In the genomic region with DNA sequence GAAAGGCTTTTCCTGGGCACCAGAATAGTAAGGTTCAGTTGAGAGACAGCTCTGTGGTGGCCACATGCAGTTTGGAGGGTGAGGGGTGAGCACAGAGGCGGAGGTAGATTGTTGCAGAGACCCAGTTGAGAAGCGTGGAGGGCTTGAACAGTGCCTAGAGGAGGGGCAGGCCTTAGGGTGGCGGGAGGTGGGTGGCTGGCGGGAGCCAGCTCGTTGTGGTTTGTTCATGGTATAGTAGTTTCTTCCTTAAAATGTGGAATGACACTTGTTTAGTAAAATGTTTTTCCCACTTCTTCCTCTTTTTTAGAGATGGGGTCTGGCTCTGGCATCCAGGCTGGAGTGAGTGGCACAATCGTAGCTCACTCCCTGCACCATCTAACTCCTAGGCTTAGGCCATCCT, we compare ENCODE assay signal across 19 cellular contexts. TPM values are rescaled to one million over a fixed set of nuclear protein-coding genes. Genes with fewer than 3 reads are reported as not detected.
A peak's percentile ranks its signal among the peaks of the same experiment; 100 is the strongest.
DNase-seq lines count a peak whose midpoint lies in the region; ATAC-seq and TF ChIP-seq lines count a peak whose summit lies in the region.
"Had no signal": no experiment of that assay in that cellular context is flagged by ENCODE, and none has a peak within 500 bp of the region (broad histone marks: within the 10 kb centered on the region; RNA-seq: fewer than 3 reads in every experiment).

No MANE protein-coding gene starts in this region.

- 72% methylated on average over 6 of the region's 6 CpGs for WGBS in right lobe of liver (ENCODE audit: insufficient coverage, low coverage, low lambda C conversion rate, missing lambda C conversion rate)

- peak overlapping the region; percentile 32 to 92 (median 85) for H3K4me2 ChIP-seq in BLaER1 treated with 17β-estradiol and CSF1 and Interleukin-3, amounts not matched to agents 10 nM and 100 nM
- peak overlapping the region; percentile 41; the same call in 1 of the 2 replicates for H3K4me2 ChIP-seq in GM23338

- peaks cover 70% of the 10 kb centered on the region for H3K4me1 Mint-ChIP-seq in GM23338
- peaks cover 89 to 90% (median 89%) of the 10 kb centered on the region in 3 donors for H3K4me1 Mint-ChIP-seq in T-cell

- no peaks in the 10 kb centered on the region for H3K9me3 ChIP-seq in BLaER1 treated with 17β-estradiol and CSF1 and Interleukin-3, amounts not matched to agents 10 nM and 100 nM (replicated peaks in 1 of 11)
- H3K9me3 ChIP-seq in right lobe of liver, result no peaks in the 10 kb centered on the region
- H3K9me3 ChIP-seq: left lung, suprapubic skin had no signal

- no peak overlapping the region; the same call in 2 of the 3 replicates for H3K4me3 Mint-ChIP-seq in GM23338
- no peak overlapping the region for H3K4me3 Mint-ChIP-seq in T-cell
- H3K4me3 Mint-ChIP-seq: activated naive CD4-positive, alpha-beta T cell treated with anti-CD3 and anti-CD28 coated beads, Interleukin-2, amount 50 U/mL, for 24 hours; natural killer cell had no signal

- no peak for TF ChIP-seq POLR2A in right lobe of liver (IDR thresholded peaks at IDR 0.05)

- peak overlapping the region in 6 of 11 experiments; percentile 24 to 50 (median 32); a peak in 9 of 22 replicates for H3K27ac ChIP-seq in BLaER1 treated with 17β-estradiol and CSF1 and Interleukin-3, amounts not matched to agents 10 nM and 100 nM
- peak overlapping the region; percentile 85; the same call in 1 of the 2 replicates for H3K27ac ChIP-seq in GM23338 (ENCODE audit: low read depth)
- H3K27ac ChIP-seq in right lobe of liver, result no peak overlapping the region
- H3K27ac ChIP-seq: left lung, suprapubic skin had no signal

- H3K9ac ChIP-seq in BLaER1 treated with 17β-estradiol and CSF1 and Interleukin-3, amounts not matched to agents 10 nM and 100 nM, result peak overlapping the region in 6 of 11 experiments; percentile 4 to 42 (median 31); a peak in 6 of 22 replicates

- H3K9me3 Mint-ChIP-seq in GM23338 (no peaks in the 10 kb centered on the region), T-cell (no peaks in the 10 kb centered on the region)
- H3K9me3 Mint-ChIP-seq: activated naive CD4-positive, alpha-beta T cell treated with anti-CD3 and anti-CD28 coated beads, Interleukin-2, amount 50 U/mL, for 24 hours; effector memory CD8-positive, alpha-beta T cell; natural killer cell had no signal

- 0 out of 2 replicates have a peak, but pooled peaks cover 4% of the 10 kb centered on the region for H3F3A ChIP-seq in GM23338 (replicated peaks; ENCODE audit: low read depth)

- peaks cover 100% of the 10 kb centered on the region for H3K79me2 ChIP-seq in GM23338 (replicated peaks; ENCODE audit: insufficient read depth)

- DNase-seq in GM23338 (ENCODE audit: low spot score), result no peak
- DNase-seq in T-cell, result no peak
- DNase-seq in right lobe of liver, result peak in 1 of 3 donors; percentile 35
- no peak for DNase-seq in NCI-H2171 treated with DMSO at 0.1 percent for 48 hours (lab: John Stamatoyannopoulos, UW)
- no peak for DNase-seq in NCI-H1048 (lab: John Stamatoyannopoulos, UW)
- DNase-seq: activated CD4-positive, alpha-beta T cell treated with anti-CD3 and anti-CD28 coated beads for 1 hour; activated CD8-positive, alpha-beta memory T cell treated with anti-CD3 and anti-CD28 coated beads, Interleukin-2, amount 50 U/mL, for 4 hours; effector memory CD8-positive, alpha-beta T cell; left lung; natural killer cell; NCI-H2029; NCI-H524 treated with DMSO at 0.1 percent for 48 hours had no signal

- H4K20me1 ChIP-seq in BLaER1 treated with 17β-estradiol and CSF1 and Interleukin-3, amounts not matched to agents 10 nM and 100 nM, result peaks cover 100% of the 10 kb centered on the region in 11 experiments
- H4K20me1 ChIP-seq in GM23338 (replicated peaks; ENCODE audit: insufficient read depth), result peaks cover 92% of the 10 kb centered on the region

- ATAC-seq in GM23338 (peak; percentile 60), T-cell (replicated peaks in 1 of 4) (peak in 1 of 4 experiments; percentile 35), right lobe of liver (peak in 3 of 4 donors; percentile 7 to 32 (median 22)), GM21737 (IDR thresholded peaks at IDR 0.05; ENCODE audit: unreplicated experiment) (no peak), HG02840 (IDR thresholded peaks at IDR 0.05; ENCODE audit: low FRiP score, unreplicated experiment) (no peak)
- ATAC-seq: effector memory CD8-positive, alpha-beta T cell; left lung; Panc1 had no signal

- no peaks in the 10 kb centered on the region for H3K27me3 ChIP-seq in BLaER1 treated with 17β-estradiol and CSF1 and Interleukin-3, amounts not matched to agents 10 nM and 100 nM
- H3K27me3 ChIP-seq in GM23338 (ENCODE audit: insufficient read depth), result no peaks in the 10 kb centered on the region
- no peaks in the 10 kb centered on the region for H3K27me3 ChIP-seq in right lobe of liver
- H3K27me3 ChIP-seq: cardiac muscle cell, left lung, suprapubic skin had no signal

- POLR2A ChIA-PET in T-cell (lab: Charles Lee), result interaction anchor here in 1 of 2 donors (0.6 kb wide), 1 partner anchor 52 kb away, joined by 3 read pairs; no protein-coding TSS in a partner anchor

- no peak overlapping the region for H2AFZ ChIP-seq in GM23338

- no peak overlapping the region for H3K27ac Mint-ChIP-seq in GM23338
- peak overlapping the region; percentile 6 to 34 for H3K27ac Mint-ChIP-seq in T-cell

- H3K27me3 Mint-ChIP-seq in GM23338 (ENCODE audit: insufficient read depth, low read depth, poor library complexity) (peaks cover 8% of the 10 kb centered on the region), T-cell (no peaks in the 10 kb centered on the region)
- H3K27me3 Mint-ChIP-seq: activated naive CD4-positive, alpha-beta T cell treated with anti-CD3 and anti-CD28 coated beads, Interleukin-2, amount 50 U/mL, for 24 hours; effector memory CD8-positive, alpha-beta T cell had no signal

- H3K4me1 ChIP-seq in BLaER1 treated with 17β-estradiol and CSF1 and Interleukin-3, amounts not matched to agents 10 nM and 100 nM, result peaks cover 54 to 100% (median 86%) of the 10 kb centered on the region in 10 experiments
- H3K4me1 ChIP-seq in GM23338 (ENCODE audit: insufficient read depth), result peaks cover 72% of the 10 kb centered on the region
- H3K4me1 ChIP-seq in right lobe of liver, result peaks cover 0 to 17% (median 6%) of the 10 kb centered on the region in 4 donors

- peaks cover 19 to 79% (median 62%) of the 10 kb centered on the region in 11 experiments; a peak in 21 of 22 replicates for H3K36me3 ChIP-seq in BLaER1 treated with 17β-estradiol and CSF1 and Interleukin-3, amounts not matched to agents 10 nM and 100 nM
- H3K36me3 ChIP-seq in GM23338 (ENCODE audit: insufficient read depth) (peaks cover 3% of the 10 kb centered on the region; the same call in 1 of the 2 replicates), right lobe of liver (no peaks in the 10 kb centered on the region)
- H3K36me3 ChIP-seq: cardiac muscle cell, left lung had no signal

- TF ChIP-seq CTCF in GM23338 (conservative IDR thresholded peaks at IDR 0.05; ENCODE audit: low read depth in 2 of 2) (no peak), right lobe of liver (IDR thresholded peaks at IDR 0.05) (no peak)

- CTCF ChIA-PET in T-cell (lab: Charles Lee), result interaction anchor here (0.5 to 1.0 kb wide), 6 partner anchors 9 to 87 kb away, joined by 3 to 5 read pairs (median 3); no protein-coding TSS in a partner anchor

- H3K4me3 ChIP-seq in BLaER1 treated with 17β-estradiol and CSF1 and Interleukin-3, amounts not matched to agents 10 nM and 100 nM, result peak overlapping the region in 2 of 10 experiments; percentile 8 to 14; a peak in 2 of 20 replicates
- H3K4me3 ChIP-seq in GM23338, result no peak overlapping the region
- no peak overlapping the region for H3K4me3 ChIP-seq in right lobe of liver
- H3K4me3 ChIP-seq: cardiac muscle cell, left lung, suprapubic skin had no signal

- intact Hi-C loops in right lobe of liver (cut with DNase I), result no loop called here

- H3K9me2 ChIP-seq in GM23338 (ENCODE audit: insufficient read depth), result no peaks in the 10 kb centered on the region

- H3K36me3 Mint-ChIP-seq in GM23338 (ENCODE audit: low read depth) (peaks cover 9% of the 10 kb centered on the region; the same call in 2 of the 3 replicates), T-cell (peaks cover 19% of the 10 kb centered on the region)
- H3K36me3 Mint-ChIP-seq: natural killer cell had no signal

TF ChIP-seq in GM23338, 12 proteins besides CTCF, POLR2A, EP300 and RAD21:
- no peak for TF ChIP-seq JUNB (IDR thresholded peaks at IDR 0.05; ENCODE audit: unreplicated experiment)

RNA-seq across cellular contexts. Expression of gene USP10, which starts 14.2 kb away (rescaled TPM):
- 144 and 158 TPM in 2 replicates for total RNA-seq in GM23338 (2014; rRNA removed; shearing (Covaris generic))
- 186 and 194 TPM in 2 replicates for polyA plus RNA-seq in GM23338 (2016; fragmentation: Nextera tagmentation; extraction: Ambion mirVana)
- total RNA-seq in T-cell (100 to 1,000 TPM in 3 of 5 donors, 10 to 100 TPM in 2; 80.4 to 122 (median 104) TPM), right lobe of liver (10 to 100 TPM; 41.5 to 53.2 (median 44.6) TPM)

Comparison
In these comparisons a context has a peak if more than half of its experiments do, and no peak if none do; other contexts are left out.
1. H3K27ac ChIP-seq: peak in BLaER1 treated with 17β-estradiol and CSF1 and Interleukin-3, amounts not matched to agents 10 nM and 100 nM (6 of 11) and GM23338 (single experiment); none in right lobe of liver (0 of 3).
2. ATAC-seq: peak in GM23338 (single experiment) and right lobe of liver (3 of 4); none in GM21737 (single experiment) and HG02840 (single experiment).